ENCODE assay signal across 6 cellular contexts in genomic region chr7:143158617-143159016, GRCh38. TPM values are rescaled to one million over a fixed set of nuclear protein-coding genes. Genes with fewer than 3 reads are reported as not detected.
"Had no signal": no experiment of that assay in that cellular context is flagged by ENCODE, and none has a peak within 500 bp of the region (broad histone marks: within the 10 kb centered on the region; RNA-seq: fewer than 3 reads in every experiment).

No MANE protein-coding gene starts in this region.

RNA-seq across cellular contexts. Expression of gene TAS2R39, which starts 24.6 kb away (rescaled TPM):
- polyA plus RNA-seq: endothelial cell of umbilical vein, esophagus, fibroblast of lung, foreskin keratinocyte, heart left ventricle, heart right ventricle had no signal

RNA-seq across cellular contexts. Expression of gene PIP, which starts 26.7 kb away (rescaled TPM):
- polyA plus RNA-seq: endothelial cell of umbilical vein, esophagus, fibroblast of lung, foreskin keratinocyte, heart left ventricle, heart right ventricle had no signal
